ENCODE assay signal across 13 cellular contexts in the genomic region with DNA sequence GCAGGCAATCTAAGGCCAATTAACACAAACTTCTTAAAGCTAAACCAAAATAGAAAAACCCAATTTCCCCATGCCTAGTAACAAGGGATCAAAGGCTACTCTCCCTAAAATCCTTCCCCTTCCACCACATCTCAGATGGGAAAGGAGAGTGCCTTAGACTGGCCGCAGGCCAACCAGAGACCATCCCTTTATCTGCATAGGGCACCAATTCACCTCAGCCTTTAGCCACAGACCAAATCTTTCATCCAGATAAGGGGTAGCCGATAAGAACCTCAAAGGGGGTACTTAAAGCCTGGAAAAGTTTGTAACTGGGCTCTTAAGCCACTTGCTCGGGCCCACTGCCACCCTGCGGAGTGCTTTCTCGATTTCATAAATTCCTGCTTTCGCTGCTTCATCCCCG.
A peak's percentile ranks its signal among the peaks of the same experiment; 100 is the strongest.
DNase-seq lines count a peak whose midpoint lies in the region; ATAC-seq and TF ChIP-seq lines count a peak whose summit lies in the region.
"Had no signal": no experiment of that assay in that cellular context is flagged by ENCODE, and none has a peak within 500 bp of the region (broad histone marks: within the 10 kb centered on the region; RNA-seq: fewer than 3 reads in every experiment).

No MANE protein-coding gene starts in this region.

- peaks cover 8% of the 10 kb centered on the region for H3K9me3 Mint-ChIP-seq in GM23338
- H3K9me3 Mint-ChIP-seq in nephron progenitor cell = no peaks in the 10 kb centered on the region

- DNase-seq in GM23338 (ENCODE audit: low spot score) = no peak
- peak; percentile 9 for DNase-seq in nephron progenitor cell
- DNase-seq in NCI-H1436 (lab: John Stamatoyannopoulos, UW) = no peak
- DNase-seq in OCI-LY7 (ENCODE audit: low spot score) = no peak
- DNase-seq in RKO (ENCODE audit: low spot score) = no peak
- DNase-seq: ACHN; CD4-positive, CD25-positive, alpha-beta regulatory T cell; DMS53; IMR-90; KBM-7 had no signal

- peak overlapping the region; percentile 92 for H3K27ac ChIP-seq in GM23338 (ENCODE audit: low read depth)
- peak overlapping the region; percentile 24; the same call in 1 of the 2 replicates for H3K27ac ChIP-seq in HUES64 (ENCODE audit: low read depth, low read length)
- H3K27ac ChIP-seq in OCI-LY7 (ENCODE audit: low read depth, low read length, poor library complexity, severe bottlenecking) = no peak overlapping the region
- H3K27ac ChIP-seq: BLaER1 treated with 17β-estradiol and CSF1 and Interleukin-3, amounts not matched to agents 10 nM and 100 nM had no signal

- H3K9me2 ChIP-seq in GM23338 (ENCODE audit: insufficient read depth) = no peaks in the 10 kb centered on the region
- no peaks in the 10 kb centered on the region for H3K9me2 ChIP-seq in OCI-LY7 (ENCODE audit: insufficient read depth, low read length)

- intact Hi-C loops in OCI-LY7 (cut with micrococcal nuclease; ENCODE audit: unreplicated experiment) = no loop called here

- H3K4me3 Mint-ChIP-seq in GM23338 (peak overlapping the region; percentile 97), nephron progenitor cell (peak overlapping the region; percentile 80)
- H3K4me3 Mint-ChIP-seq: CD4-positive, CD25-positive, alpha-beta regulatory T cell had no signal

- H3K4me1 Mint-ChIP-seq in GM23338 = peaks cover 39% of the 10 kb centered on the region; the same call in 2 of the 3 replicates
- H3K4me1 Mint-ChIP-seq in nephron progenitor cell = peaks cover 76% of the 10 kb centered on the region
- H3K4me1 Mint-ChIP-seq: CD4-positive, CD25-positive, alpha-beta regulatory T cell had no signal

- H3K4me3 ChIP-seq in GM23338 = peak overlapping the region; percentile 54
- H3K4me3 ChIP-seq in HUES64 (ENCODE audit: low read length) = peak overlapping the region; percentile 37
- peak overlapping the region; percentile 42 for H3K4me3 ChIP-seq in iPS-15b (ENCODE audit: low read depth, low read length)
- H3K4me3 ChIP-seq in OCI-LY7 (ENCODE audit: low read depth, low read length, poor library complexity, severe bottlenecking) = no peak overlapping the region
- H3K4me3 ChIP-seq: BLaER1 treated with 17β-estradiol and CSF1 and Interleukin-3, amounts not matched to agents 10 nM and 100 nM had no signal

- peaks cover 24% of the 10 kb centered on the region for H3K4me1 ChIP-seq in GM23338 (ENCODE audit: insufficient read depth)
- peaks cover 14% of the 10 kb centered on the region for H3K4me1 ChIP-seq in HUES64 (ENCODE audit: insufficient read depth, low read length)
- peaks cover 7% of the 10 kb centered on the region for H3K4me1 ChIP-seq in iPS-15b (ENCODE audit: control insufficient read depth, insufficient read depth, low read length)
- no peaks in the 10 kb centered on the region for H3K4me1 ChIP-seq in OCI-LY7 (ENCODE audit: insufficient read depth, low read length, poor library complexity, severe bottlenecking)
- H3K4me1 ChIP-seq: BLaER1 treated with 17β-estradiol and CSF1 and Interleukin-3, amounts not matched to agents 10 nM and 100 nM had no signal

- H3K27me3 Mint-ChIP-seq in GM23338 (ENCODE audit: insufficient read depth, low read depth, poor library complexity) (peaks cover 27% of the 10 kb centered on the region), nephron progenitor cell (ENCODE audit: low read depth, poor library complexity) (peaks cover 3% of the 10 kb centered on the region)
- H3K27me3 Mint-ChIP-seq: CD4-positive, CD25-positive, alpha-beta regulatory T cell had no signal

- H4K20me1 ChIP-seq in GM23338 (replicated peaks; ENCODE audit: insufficient read depth) = peaks cover 14% of the 10 kb centered on the region; the same call in 1 of the 2 replicates
- no peaks in the 10 kb centered on the region for H4K20me1 ChIP-seq in OCI-LY7 (ENCODE audit: insufficient read depth, low read length)
- H4K20me1 ChIP-seq: BLaER1 treated with 17β-estradiol and CSF1 and Interleukin-3, amounts not matched to agents 10 nM and 100 nM had no signal

- peak; percentile 25; the same call in 2 of the 3 replicates for ATAC-seq in GM23338

- peaks cover 17% of the 10 kb centered on the region for H3K36me3 ChIP-seq in GM23338 (ENCODE audit: insufficient read depth)
- H3K36me3 ChIP-seq in HUES64 (ENCODE audit: insufficient read depth, low read length) = peaks cover 55% of the 10 kb centered on the region
- peaks cover 34% of the 10 kb centered on the region for H3K36me3 ChIP-seq in iPS-15b (ENCODE audit: control insufficient read depth, insufficient read depth, low read length)
- no peaks in the 10 kb centered on the region for H3K36me3 ChIP-seq in OCI-LY7 (ENCODE audit: insufficient read depth, low read length)
- H3K36me3 ChIP-seq: BLaER1 treated with 17β-estradiol and CSF1 and Interleukin-3, amounts not matched to agents 10 nM and 100 nM had no signal

- no peaks in the 10 kb centered on the region for H3K27me3 ChIP-seq in GM23338 (ENCODE audit: insufficient read depth)
- H3K27me3 ChIP-seq in HUES64 (ENCODE audit: insufficient read depth, low read length) = no peaks in the 10 kb centered on the region
- no peaks in the 10 kb centered on the region for H3K27me3 ChIP-seq in iPS-15b (ENCODE audit: control insufficient read depth, insufficient read depth, low read length)

- peaks cover 30% of the 10 kb centered on the region for H3F3A ChIP-seq in GM23338 (replicated peaks; ENCODE audit: low read depth)

- H3K27ac Mint-ChIP-seq in GM23338 (peak overlapping the region; percentile 91), nephron progenitor cell (peak overlapping the region; percentile 82)
- H3K27ac Mint-ChIP-seq: CD4-positive, CD25-positive, alpha-beta regulatory T cell had no signal

- CTCF ChIA-PET in OCI-LY7 (lab: Charles Lee; ENCODE audit: unreplicated experiment) = no interaction called here

- no peak for TF ChIP-seq CTCF in GM23338 (conservative IDR thresholded peaks at IDR 0.05; ENCODE audit: low read depth in 2 of 2)
- no peak for TF ChIP-seq CTCF in nephron progenitor cell (IDR thresholded peaks at IDR 0.05)
- no peak for TF ChIP-seq CTCF in OCI-LY7 (conservative IDR thresholded peaks at IDR 0.05; ENCODE audit: low read length)

- peak overlapping the region; percentile 47; the same call in 1 of the 2 replicates for H3K9ac ChIP-seq in HUES64 (ENCODE audit: low read depth, low read length)
- peak overlapping the region; percentile 79 for H3K9ac ChIP-seq in iPS-15b (ENCODE audit: low read depth, low read length)
- H3K9ac ChIP-seq: BLaER1 treated with 17β-estradiol and CSF1 and Interleukin-3, amounts not matched to agents 10 nM and 100 nM had no signal

- H3K79me2 ChIP-seq in GM23338 (replicated peaks; ENCODE audit: insufficient read depth) = peaks cover 56% of the 10 kb centered on the region
- H3K79me2 ChIP-seq in OCI-LY7 (ENCODE audit: insufficient read depth, low read depth, low read length) = no peaks in the 10 kb centered on the region

- H3K36me3 Mint-ChIP-seq in GM23338 (ENCODE audit: low read depth) (peaks cover 86% of the 10 kb centered on the region), nephron progenitor cell (ENCODE audit: low read depth) (no peaks in the 10 kb centered on the region)
- H3K36me3 Mint-ChIP-seq: CD4-positive, CD25-positive, alpha-beta regulatory T cell had no signal

- H3K4me2 ChIP-seq in GM23338 = peak overlapping the region; percentile 80
- H3K4me2 ChIP-seq in OCI-LY7 (ENCODE audit: low read length) = no peak overlapping the region
- H3K4me2 ChIP-seq: BLaER1 treated with 17β-estradiol and CSF1 and Interleukin-3, amounts not matched to agents 10 nM and 100 nM had no signal

- H2AFZ ChIP-seq in GM23338 = no peak overlapping the region
- no peak overlapping the region for H2AFZ ChIP-seq in OCI-LY7 (ENCODE audit: low read length)

- POLR2A ChIA-PET in OCI-LY7 (lab: Charles Lee) = no interaction called here

- H3K9me3 ChIP-seq in HUES64 (ENCODE audit: insufficient read depth, low read depth, low read length) (no peaks in the 10 kb centered on the region), iPS-15b (ENCODE audit: control insufficient read depth, insufficient read depth, low read length) (no peaks in the 10 kb centered on the region), OCI-LY7 (ENCODE audit: low read length) (no peaks in the 10 kb centered on the region)
- H3K9me3 ChIP-seq: BLaER1 treated with 17β-estradiol and CSF1 and Interleukin-3, amounts not matched to agents 10 nM and 100 nM had no signal

- 55% methylated on average over 7 of the region's 7 CpGs for WGBS in HUES64

- no TSS peak for BruUV-seq in OCI-LY7 (replicated peaks; lab: Mats Ljungman, UMichigan)

TF ChIP-seq in GM23338, 12 proteins besides CTCF, POLR2A, EP300 and RAD21:
- TF ChIP-seq CREB1 (CRISPR knock-in tag; IDR thresholded peaks at IDR 0.05; ENCODE audit: low read depth) (no peak), POLR2AphosphoS5 (IDR thresholded peaks at IDR 0.05; ENCODE audit: low read depth) (0 out of 2 replicates have a peak, but pooled peaks have one; percentile 47), EZH2 (IDR thresholded peaks at IDR 0.05; ENCODE audit: low read depth, unreplicated experiment) (no peak)
- TF ChIP-seq, protein P1, sequence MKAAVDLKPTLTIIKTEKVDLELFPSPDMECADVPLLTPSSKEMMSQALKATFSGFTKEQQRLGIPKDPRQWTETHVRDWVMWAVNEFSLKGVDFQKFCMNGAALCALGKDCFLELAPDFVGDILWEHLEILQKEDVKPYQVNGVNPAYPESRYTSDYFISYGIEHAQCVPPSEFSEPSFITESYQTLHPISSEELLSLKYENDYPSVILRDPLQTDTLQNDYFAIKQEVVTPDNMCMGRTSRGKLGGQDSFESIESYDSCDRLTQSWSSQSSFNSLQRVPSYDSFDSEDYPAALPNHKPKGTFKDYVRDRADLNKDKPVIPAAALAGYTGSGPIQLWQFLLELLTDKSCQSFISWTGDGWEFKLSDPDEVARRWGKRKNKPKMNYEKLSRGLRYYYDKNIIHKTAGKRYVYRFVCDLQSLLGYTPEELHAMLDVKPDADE (IDR thresholded peaks at IDR 0.05) = no peak
